8 cellular contexts compared by ENCODE assay signal in the genomic region with DNA sequence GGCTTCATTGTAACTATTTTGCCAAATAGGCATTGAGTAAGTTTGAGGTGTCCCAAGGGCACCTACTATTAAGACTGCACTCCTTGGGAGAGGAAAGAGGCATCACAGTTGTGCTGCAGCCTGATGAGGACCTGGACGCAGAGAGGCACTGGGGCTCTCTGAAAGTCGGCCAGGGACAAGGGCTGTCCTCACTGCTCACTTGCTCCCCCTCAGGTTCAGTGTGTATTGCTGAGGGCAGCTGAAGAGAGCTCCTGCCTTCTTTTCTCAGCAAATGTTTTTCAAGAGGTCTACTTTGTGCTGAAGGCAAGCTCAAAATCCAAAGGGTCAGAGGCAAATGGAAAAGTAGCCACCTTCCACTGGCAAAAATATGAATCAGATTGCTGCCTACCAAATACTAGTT.
A peak's percentile ranks its signal among the peaks of the same experiment; 100 is the strongest.
DNase-seq lines count a peak whose midpoint lies in the region; ATAC-seq and TF ChIP-seq lines count a peak whose summit lies in the region.

No MANE protein-coding gene starts in this region.

- no peak overlapping the region for H3K4me3 Mint-ChIP-seq in activated T-helper 1 cell treated with anti-CD3 and anti-CD28 coated beads, Interleukin-12 subunit alpha, Interleukin-12 subunit beta, Interleukin-2, Interleukin-4 antibody, amounts not matched to agents 30 ng/mL and 10 ng/mL and 1 ng/mL, durations not matched to agents 14 hours and 24 hours and 36 hours

- intact Hi-C loops in activated T-helper 1 cell treated with anti-CD3 and anti-CD28 coated beads, Interleukin-12 subunit alpha, Interleukin-12 subunit beta, Interleukin-2, Interleukin-4 antibody, amounts not matched to agents 30 ng/mL and 10 ng/mL and 1 ng/mL, durations not matched to agents 14 hours and 24 hours and 36 hours (cut with micrococcal nuclease) = no loop called here

- H3K9me3 Mint-ChIP-seq in activated T-helper 1 cell treated with anti-CD3 and anti-CD28 coated beads, Interleukin-12 subunit alpha, Interleukin-12 subunit beta, Interleukin-2, Interleukin-4 antibody, amounts not matched to agents 30 ng/mL and 10 ng/mL and 1 ng/mL, durations not matched to agents 14 hours and 24 hours and 36 hours = no peaks in the 10 kb centered on the region

- H3K36me3 Mint-ChIP-seq in activated T-helper 1 cell treated with anti-CD3 and anti-CD28 coated beads, Interleukin-12 subunit alpha, Interleukin-12 subunit beta, Interleukin-2, Interleukin-4 antibody, amounts not matched to agents 30 ng/mL and 10 ng/mL and 1 ng/mL, durations not matched to agents 14 hours and 24 hours and 36 hours (ENCODE audit: low read depth) = no peaks in the 10 kb centered on the region

- no peaks in the 10 kb centered on the region for H3K4me1 Mint-ChIP-seq in activated T-helper 1 cell treated with anti-CD3 and anti-CD28 coated beads, Interleukin-12 subunit alpha, Interleukin-12 subunit beta, Interleukin-2, Interleukin-4 antibody, amounts not matched to agents 30 ng/mL and 10 ng/mL and 1 ng/mL, durations not matched to agents 14 hours and 24 hours and 36 hours (ENCODE audit: low read depth)

- no peaks in the 10 kb centered on the region for H3K27me3 Mint-ChIP-seq in activated T-helper 1 cell treated with anti-CD3 and anti-CD28 coated beads, Interleukin-12 subunit alpha, Interleukin-12 subunit beta, Interleukin-2, Interleukin-4 antibody, amounts not matched to agents 30 ng/mL and 10 ng/mL and 1 ng/mL, durations not matched to agents 14 hours and 24 hours and 36 hours (ENCODE audit: insufficient read depth)

- DNase-seq in Ammon's horn (ENCODE audit: low spot score) = peak; percentile 22
- DNase-seq in iPS-NIHi7 (ENCODE audit: extremely low spot score) = peak; percentile 79
- DNase-seq in activated T-helper 1 cell treated with anti-CD3 and anti-CD28 coated beads, Interleukin-12 subunit alpha, Interleukin-12 subunit beta, Interleukin-2, Interleukin-4 antibody, amounts not matched to agents 30 ng/mL and 10 ng/mL and 1 ng/mL, durations not matched to agents 14 hours and 24 hours and 36 hours (ENCODE audit: low spot score) = no peak
- DNase-seq in activated CD4-positive, alpha-beta T cell treated with anti-CD3 and anti-CD28 coated beads for 48 hours = no peak

- H3K27ac Mint-ChIP-seq in activated T-helper 1 cell treated with anti-CD3 and anti-CD28 coated beads, Interleukin-12 subunit alpha, Interleukin-12 subunit beta, Interleukin-2, Interleukin-4 antibody, amounts not matched to agents 30 ng/mL and 10 ng/mL and 1 ng/mL, durations not matched to agents 14 hours and 24 hours and 36 hours = no peak overlapping the region

- peak; percentile 84 for ATAC-seq in GM18909 (IDR thresholded peaks at IDR 0.05; ENCODE audit: poor library complexity, unreplicated experiment)
- peak; percentile 76 for ATAC-seq in HG03139 (IDR thresholded peaks at IDR 0.05; ENCODE audit: unreplicated experiment)
- ATAC-seq in SK-N-SH treated with all-trans-retinoic acid at 6 μM for 48 hours = peak; percentile 100
- no peak for ATAC-seq in HG02973 (IDR thresholded peaks at IDR 0.05; ENCODE audit: unreplicated experiment)

TF ChIP-seq in SK-N-SH treated with all-trans-retinoic acid at 6 μM for 48 hours, 23 proteins besides CTCF, POLR2A, EP300 and RAD21:
- TF ChIP-seq CSDC2 (CRISPR knock-in tag; IDR thresholded peaks at IDR 0.05) (no peak), OSR1 (CRISPR knock-in tag; IDR thresholded peaks at IDR 0.05) (no peak), PPARA (CRISPR knock-in tag; IDR thresholded peaks at IDR 0.05; ENCODE audit: borderline replicate concordance) (no peak), CREB5 (CRISPR knock-in tag; IDR thresholded peaks at IDR 0.05; ENCODE audit: low read depth) (no peak), GLIS3 (CRISPR knock-in tag; IDR thresholded peaks at IDR 0.05) (no peak), TCF4 (CRISPR knock-in tag; IDR thresholded peaks at IDR 0.05; ENCODE audit: borderline replicate concordance) (no peak), ZC3H10 (CRISPR knock-in tag; IDR thresholded peaks at IDR 0.05) (no peak), ISL1 (CRISPR knock-in tag; IDR thresholded peaks at IDR 0.05) (no peak), TOX (CRISPR knock-in tag; IDR thresholded peaks at IDR 0.05; ENCODE audit: borderline replicate concordance) (no peak), TSHZ2 (CRISPR knock-in tag; IDR thresholded peaks at IDR 0.05) (no peak), BACH2 (CRISPR knock-in tag; IDR thresholded peaks at IDR 0.05; ENCODE audit: borderline replicate concordance) (no peak), ESRRG (CRISPR knock-in tag; IDR thresholded peaks at IDR 0.05) (no peak), ARNTL (CRISPR knock-in tag; IDR thresholded peaks at IDR 0.05; ENCODE audit: borderline replicate concordance, low read depth) (no peak), PATZ1 (CRISPR knock-in tag; IDR thresholded peaks at IDR 0.05; ENCODE audit: borderline replicate concordance) (no peak), ZFP3 (CRISPR knock-in tag; IDR thresholded peaks at IDR 0.05) (no peak), ZNF8 (CRISPR knock-in tag; IDR thresholded peaks at IDR 0.05) (no peak), ZNF565 (CRISPR knock-in tag; conservative IDR thresholded peaks at IDR 0.05; ENCODE audit: low read depth) (no peak), RARB (CRISPR knock-in tag; IDR thresholded peaks at IDR 0.05) (no peak), POU6F1 (CRISPR knock-in tag; IDR thresholded peaks at IDR 0.05; ENCODE audit: borderline replicate concordance, low read depth) (no peak)

Comparison
In these comparisons a context has a peak if more than half of its experiments do, and no peak if none do; other contexts are left out.
1. DNase-seq: peak in Ammon's horn (single experiment) and iPS-NIHi7 (single experiment); none in activated T-helper 1 cell treated with anti-CD3 and anti-CD28 coated beads, Interleukin-12 subunit alpha, Interleukin-12 subunit beta, Interleukin-2, Interleukin-4 antibody, amounts not matched to agents 30 ng/mL and 10 ng/mL and 1 ng/mL, durations not matched to agents 14 hours and 24 hours and 36 hours (single experiment) and activated CD4-positive, alpha-beta T cell treated with anti-CD3 and anti-CD28 coated beads for 48 hours (single experiment).